14 cellular contexts compared by ENCODE assay signal in the genomic region with DNA sequence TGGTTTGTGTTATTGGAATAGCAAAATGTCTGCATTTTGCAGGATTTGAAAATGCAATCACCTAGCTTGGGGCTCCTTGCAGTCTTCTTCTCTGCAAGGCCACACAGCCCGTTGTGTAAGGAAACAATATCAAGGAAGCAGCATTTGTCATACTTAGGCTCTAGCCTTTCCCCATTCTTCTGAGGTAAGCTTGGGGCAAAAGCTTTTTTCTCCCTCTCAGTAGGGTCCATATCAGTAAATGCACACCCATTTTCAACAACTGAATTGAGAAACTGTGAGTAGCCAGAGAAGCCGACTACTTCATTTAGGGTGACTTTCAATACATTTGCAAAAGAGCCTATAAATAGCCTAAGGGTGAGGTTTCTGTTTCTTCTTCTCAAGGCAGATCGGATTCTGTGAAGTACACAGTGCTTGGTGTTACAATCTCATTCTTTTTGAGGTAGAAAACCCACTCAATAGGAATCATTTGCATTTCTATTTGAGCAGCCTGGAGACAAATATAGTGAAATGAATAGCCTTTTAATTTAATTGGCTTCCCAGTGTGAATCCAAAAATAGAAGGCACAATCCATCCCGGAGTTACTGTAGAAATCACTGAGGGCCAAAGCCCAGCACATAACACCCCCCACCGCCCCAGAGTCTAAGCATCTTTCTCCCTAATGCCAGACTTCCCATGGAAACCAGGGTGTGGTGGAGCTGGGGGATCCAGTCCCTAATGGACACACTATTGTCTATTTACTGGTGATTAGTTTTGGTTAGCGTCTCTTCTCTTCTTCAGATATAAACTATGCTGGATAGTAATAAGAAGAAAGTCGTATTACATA.
DNase-seq lines count a peak whose midpoint lies in the region; ATAC-seq and TF ChIP-seq lines count a peak whose summit lies in the region.
"Had no signal": no experiment of that assay in that cellular context is flagged by ENCODE, and none has a peak within 500 bp of the region (broad histone marks: within the 10 kb centered on the region; RNA-seq: fewer than 3 reads in every experiment).

No MANE protein-coding gene starts in this region.

- peak overlapping the region; percentile 34 for H2AFZ ChIP-seq in MM.1S (ENCODE audit: low read length)
- no peak overlapping the region for H2AFZ ChIP-seq in SK-N-SH (ENCODE audit: low read depth)

- peaks cover 36% of the 10 kb centered on the region for H3K4me1 ChIP-seq in MM.1S (ENCODE audit: low read length)
- H3K4me1 ChIP-seq in iPS-20b (ENCODE audit: insufficient read depth, low read length), result peaks cover 15% of the 10 kb centered on the region; the same call in 1 of the 2 replicates
- no peaks in the 10 kb centered on the region for H3K4me1 ChIP-seq in SK-N-SH (ENCODE audit: control insufficient read depth in 1 of 2, insufficient read depth in 2 of 2, low read depth in 1 of 2, low read length in 1 of 2)
- H3K4me1 ChIP-seq: thyroid gland had no signal

- no peak for TF ChIP-seq RAD21 in SK-N-SH (IDR thresholded peaks at IDR 0.05; ENCODE audit: low read length)

- peak overlapping the region; percentile 56 for H3K9ac ChIP-seq in MM.1S (ENCODE audit: low read length)
- H3K9ac ChIP-seq in iPS-20b (ENCODE audit: low read depth, low read length), result no peak overlapping the region
- no peak overlapping the region for H3K9ac ChIP-seq in SK-N-SH

- no peaks in the 10 kb centered on the region for H3K9me3 ChIP-seq in MM.1S (replicated peaks; ENCODE audit: insufficient read depth, low read length)
- no peaks in the 10 kb centered on the region for H3K9me3 ChIP-seq in iPS-20b (ENCODE audit: insufficient read depth, low read depth, low read length)
- H3K9me3 ChIP-seq in SK-N-SH, result no peaks in the 10 kb centered on the region
- H3K9me3 ChIP-seq: thyroid gland had no signal

- H3K4me2 ChIP-seq in MM.1S (ENCODE audit: low read depth, low read length), result peak overlapping the region; percentile 75
- H3K4me2 ChIP-seq in SK-N-SH, result no peak overlapping the region

- in situ Hi-C loops in KBM-7 (cut with MboI; ENCODE audit: low pct_unique_long_range_greater_than_20kb, low sequenced_read_pairs), result no loop called here

- no peaks in the 10 kb centered on the region for H3K79me2 ChIP-seq in MM.1S (ENCODE audit: low read length)
- H3K79me2 ChIP-seq in SK-N-SH (ENCODE audit: insufficient read depth), result no peaks in the 10 kb centered on the region

- POLR2A ChIA-PET in SK-N-SH (lab: Yijun Ruan, JAX), result no interaction called here

- H3K36me3 ChIP-seq in MM.1S (replicated peaks; ENCODE audit: insufficient read depth, low read length), result no peaks in the 10 kb centered on the region
- no peaks in the 10 kb centered on the region for H3K36me3 ChIP-seq in iPS-20b (ENCODE audit: insufficient read depth, low read depth, low read length)
- no peaks in the 10 kb centered on the region for H3K36me3 ChIP-seq in SK-N-SH (replicated peaks in 1 of 2; ENCODE audit: control insufficient read depth in 1 of 2, insufficient read depth in 2 of 2, low read length in 1 of 2)
- H3K36me3 ChIP-seq: cardiac muscle cell, thyroid gland had no signal

- H4K20me1 ChIP-seq in MM.1S (ENCODE audit: insufficient read depth, low read length) (no peaks in the 10 kb centered on the region), SK-N-SH (ENCODE audit: insufficient read depth) (no peaks in the 10 kb centered on the region)

- TF ChIP-seq CTCF in MM.1S (IDR thresholded peaks at IDR 0.05; ENCODE audit: low read length), result no peak
- TF ChIP-seq CTCF in SK-N-SH (IDR thresholded peaks at IDR 0.05), result no peak

- no peak for TF ChIP-seq EP300 in SK-N-SH (IDR thresholded peaks at IDR 0.05; ENCODE audit: borderline replicate concordance in 1 of 2, low read depth in 1 of 2, low read length in 1 of 2)

- CTCF ChIA-PET in SK-N-SH (lab: Yijun Ruan, JAX), result no interaction called here

- WGBS in SK-N-SH (ENCODE audit: low lambda C conversion rate), result 27% methylated on average over 7 of the region's 7 CpGs

- peak; percentile 93 for ATAC-seq in GM18867 (IDR thresholded peaks at IDR 0.05; ENCODE audit: unreplicated experiment)
- ATAC-seq in GM21723 (IDR thresholded peaks at IDR 0.05; ENCODE audit: unreplicated experiment), result peak; percentile 90
- ATAC-seq in HG03135 (IDR thresholded peaks at IDR 0.05; ENCODE audit: unreplicated experiment), result no peak

- H3K9me2 ChIP-seq in MM.1S (replicated peaks; ENCODE audit: insufficient read depth, low read length) (no peaks in the 10 kb centered on the region), SK-N-SH (no peaks in the 10 kb centered on the region)

- H3K27me3 ChIP-seq in MM.1S (replicated peaks; ENCODE audit: insufficient read depth, low read length) (no peaks in the 10 kb centered on the region), iPS-20b (ENCODE audit: insufficient read depth, low read length) (no peaks in the 10 kb centered on the region), SK-N-SH (ENCODE audit: insufficient read depth) (no peaks in the 10 kb centered on the region)
- H3K27me3 ChIP-seq: cardiac muscle cell, thyroid gland had no signal

- H3K4me3 ChIP-seq in MM.1S (ENCODE audit: low read length) (peak overlapping the region; percentile 27), iPS-20b (ENCODE audit: low read length) (no peak overlapping the region; the same call in 1 of the 2 replicates), SK-N-SH (ENCODE audit: low read depth in 2 of 2, low read length in 1 of 2) (no peak overlapping the region)
- H3K4me3 ChIP-seq: cardiac muscle cell, skin epidermis, thyroid gland had no signal

- H3F3A ChIP-seq in MM.1S (ENCODE audit: insufficient read depth, low read length), result peaks cover 28% of the 10 kb centered on the region
- no peaks in the 10 kb centered on the region for H3F3A ChIP-seq in SK-N-SH (replicated peaks; ENCODE audit: insufficient read depth)

- peak overlapping the region; percentile 93 for H3K27ac ChIP-seq in MM.1S (ENCODE audit: low read length)
- H3K27ac ChIP-seq in iPS-20b (ENCODE audit: low read length), result peak overlapping the region; percentile 50
- no peak overlapping the region for H3K27ac ChIP-seq in SK-N-SH (ENCODE audit: low read depth in 2 of 2, low read length in 1 of 2)
- H3K27ac ChIP-seq: cardiac muscle cell, skin epidermis, thyroid gland had no signal

- peak; percentile 85 for DNase-seq in MM.1S
- no peak for DNase-seq in SK-N-SH
- no peak for DNase-seq in KBM-7
- DNase-seq: activated CD4-positive, alpha-beta memory T cell treated with anti-CD3 and anti-CD28 coated beads for 36 hours; activated T-cell treated with anti-CD3 and anti-CD28 coated beads, Interleukin-2, amount 50 U/mL, for 48 hours; NCI-H226; SW 1271; thyroid gland had no signal

TF ChIP-seq in SK-N-SH, 30 proteins besides CTCF, POLR2A, EP300 and RAD21 (continues in another document):
- TF ChIP-seq MXI1 (IDR thresholded peaks at IDR 0.05; ENCODE audit: low read depth, low read length), result no peak
- TF ChIP-seq RXRA (IDR thresholded peaks at IDR 0.05; ENCODE audit: borderline replicate concordance, low read depth), result no peak
- no peak for TF ChIP-seq RFX5 (IDR thresholded peaks at IDR 0.05; ENCODE audit: low read length)
- TF ChIP-seq POLR2AphosphoS5 (IDR thresholded peaks at IDR 0.05; ENCODE audit: low read depth, low read length), result no peak
- TF ChIP-seq, protein P1, sequence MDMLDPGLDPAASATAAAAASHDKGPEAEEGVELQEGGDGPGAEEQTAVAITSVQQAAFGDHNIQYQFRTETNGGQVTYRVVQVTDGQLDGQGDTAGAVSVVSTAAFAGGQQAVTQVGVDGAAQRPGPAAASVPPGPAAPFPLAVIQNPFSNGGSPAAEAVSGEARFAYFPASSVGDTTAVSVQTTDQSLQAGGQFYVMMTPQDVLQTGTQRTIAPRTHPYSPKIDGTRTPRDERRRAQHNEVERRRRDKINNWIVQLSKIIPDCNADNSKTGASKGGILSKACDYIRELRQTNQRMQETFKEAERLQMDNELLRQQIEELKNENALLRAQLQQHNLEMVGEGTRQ (IDR thresholded peaks at IDR 0.05; ENCODE audit: borderline replicate concordance, low read depth, low read length), result no peak
- TF ChIP-seq GABPA (IDR thresholded peaks at IDR 0.05; ENCODE audit: low read depth), result no peak
- TF ChIP-seq GATA2 (CRISPR knock-in tag; IDR thresholded peaks at IDR 0.05), result no peak
- no peak for TF ChIP-seq ELF1 (IDR thresholded peaks at IDR 0.05)
- no peak for TF ChIP-seq EZH2phosphoT487 (IDR thresholded peaks at IDR 0.05; ENCODE audit: borderline replicate concordance, low read depth)
- no peak for TF ChIP-seq TCF12 (IDR thresholded peaks at IDR 0.05)
- TF ChIP-seq MEF2A (IDR thresholded peaks at IDR 0.05; ENCODE audit: borderline replicate concordance, low read depth), result no peak
- TF ChIP-seq, protein P2, sequence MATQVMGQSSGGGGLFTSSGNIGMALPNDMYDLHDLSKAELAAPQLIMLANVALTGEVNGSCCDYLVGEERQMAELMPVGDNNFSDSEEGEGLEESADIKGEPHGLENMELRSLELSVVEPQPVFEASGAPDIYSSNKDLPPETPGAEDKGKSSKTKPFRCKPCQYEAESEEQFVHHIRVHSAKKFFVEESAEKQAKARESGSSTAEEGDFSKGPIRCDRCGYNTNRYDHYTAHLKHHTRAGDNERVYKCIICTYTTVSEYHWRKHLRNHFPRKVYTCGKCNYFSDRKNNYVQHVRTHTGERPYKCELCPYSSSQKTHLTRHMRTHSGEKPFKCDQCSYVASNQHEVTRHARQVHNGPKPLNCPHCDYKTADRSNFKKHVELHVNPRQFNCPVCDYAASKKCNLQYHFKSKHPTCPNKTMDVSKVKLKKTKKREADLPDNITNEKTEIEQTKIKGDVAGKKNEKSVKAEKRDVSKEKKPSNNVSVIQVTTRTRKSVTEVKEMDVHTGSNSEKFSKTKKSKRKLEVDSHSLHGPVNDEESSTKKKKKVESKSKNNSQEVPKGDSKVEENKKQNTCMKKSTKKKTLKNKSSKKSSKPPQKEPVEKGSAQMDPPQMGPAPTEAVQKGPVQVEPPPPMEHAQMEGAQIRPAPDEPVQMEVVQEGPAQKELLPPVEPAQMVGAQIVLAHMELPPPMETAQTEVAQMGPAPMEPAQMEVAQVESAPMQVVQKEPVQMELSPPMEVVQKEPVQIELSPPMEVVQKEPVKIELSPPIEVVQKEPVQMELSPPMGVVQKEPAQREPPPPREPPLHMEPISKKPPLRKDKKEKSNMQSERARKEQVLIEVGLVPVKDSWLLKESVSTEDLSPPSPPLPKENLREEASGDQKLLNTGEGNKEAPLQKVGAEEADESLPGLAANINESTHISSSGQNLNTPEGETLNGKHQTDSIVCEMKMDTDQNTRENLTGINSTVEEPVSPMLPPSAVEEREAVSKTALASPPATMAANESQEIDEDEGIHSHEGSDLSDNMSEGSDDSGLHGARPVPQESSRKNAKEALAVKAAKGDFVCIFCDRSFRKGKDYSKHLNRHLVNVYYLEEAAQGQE (IDR thresholded peaks at IDR 0.05; ENCODE audit: low read depth, low read length), result no peak
- TF ChIP-seq CHD2 (IDR thresholded peaks at IDR 0.05; ENCODE audit: low read length, partially characterized antibody), result no peak
- no peak for TF ChIP-seq TAF1 (IDR thresholded peaks at IDR 0.05; ENCODE audit: borderline replicate concordance, low read depth, low read length)
- TF ChIP-seq RCOR1 (IDR thresholded peaks at IDR 0.05; ENCODE audit: low read length), result no peak
- no peak for TF ChIP-seq NRF1 (IDR thresholded peaks at IDR 0.05; ENCODE audit: low read depth, low read length)

Comparison
In these comparisons a context has a peak if more than half of its experiments do, and no peak if none do; other contexts are left out.
1. H3K27ac ChIP-seq: peak in MM.1S (single experiment) and iPS-20b (single experiment); none in SK-N-SH (0 of 2).